ENCODE assay signal across 9 cellular contexts in genomic region chr1:165631403-165632151, GRCh38. TPM values are rescaled to one million over a fixed set of nuclear protein-coding genes. Genes with fewer than 3 reads are reported as not detected.
DNase-seq lines count a peak whose midpoint lies in the region; ATAC-seq and TF ChIP-seq lines count a peak whose summit lies in the region.
"Had no signal": no experiment of that assay in that cellular context is flagged by ENCODE, and none has a peak within 500 bp of the region (broad histone marks: within the 10 kb centered on the region; RNA-seq: fewer than 3 reads in every experiment).

No MANE protein-coding gene starts in this region.

- WGBS in hepatocyte (ENCODE audit: low lambda C conversion rate, missing lambda C conversion rate), result under 1% methylated on average over 26 of the region's 28 CpGs

- peak overlapping the region; percentile 72 for H3K4me3 ChIP-seq in Caco-2 (ENCODE audit: low read depth, low read length)
- H3K4me3 ChIP-seq in hepatocyte, result peak overlapping the region; percentile 80

- peaks cover 45% of the 10 kb centered on the region for H3K79me2 ChIP-seq in hepatocyte

- peaks cover 23% of the 10 kb centered on the region for H4K20me1 ChIP-seq in hepatocyte (ENCODE audit: insufficient read depth, poor library complexity, severe bottlenecking)

- no peak overlapping the region for H3K27ac Mint-ChIP-seq in Caco-2 (ENCODE audit: unreplicated experiment)
- H3K27ac Mint-ChIP-seq: brain had no signal

- peaks cover 26% of the 10 kb centered on the region for H3K4me1 Mint-ChIP-seq in Caco-2 (ENCODE audit: low read depth, unreplicated experiment)

- peaks cover 19% of the 10 kb centered on the region for H3K4me1 ChIP-seq in Caco-2
- peaks cover 32% of the 10 kb centered on the region for H3K4me1 ChIP-seq in hepatocyte (ENCODE audit: insufficient read depth)

- H3K27me3 Mint-ChIP-seq in Caco-2 (ENCODE audit: insufficient read depth, unreplicated experiment), result no peaks in the 10 kb centered on the region
- H3K27me3 Mint-ChIP-seq: brain had no signal

- no peak for TF ChIP-seq CTCF in Caco-2 (IDR thresholded peaks at IDR 0.05; ENCODE audit: insufficient read depth in 1 of 2, low read depth in 1 of 2, low read length in 1 of 2, severe bottlenecking in 1 of 2, unreplicated experiment in 1 of 2)
- TF ChIP-seq CTCF in hepatocyte (IDR thresholded peaks at IDR 0.05; ENCODE audit: poor library complexity), result no peak

- no TSS peak for BruUV-seq in Caco-2 (replicated peaks; lab: Mats Ljungman, UMichigan)

- POLR2A ChIA-PET in Caco-2 (lab: Charles Lee), result interaction anchor here (1.0 kb wide), 1 partner anchor 15 kb away, joined by 4 read pairs; no protein-coding TSS in a partner anchor

- H3K4me2 ChIP-seq in hepatocyte, result peak overlapping the region; percentile 83

- H3K9me3 ChIP-seq in Caco-2 (no peaks in the 10 kb centered on the region), hepatocyte (ENCODE audit: low read depth) (no peaks in the 10 kb centered on the region)

- H3K36me3 ChIP-seq in Caco-2 (ENCODE audit: control insufficient read depth, insufficient read depth, low read length), result no peaks in the 10 kb centered on the region
- no peaks in the 10 kb centered on the region for H3K36me3 ChIP-seq in hepatocyte (replicated peaks; ENCODE audit: insufficient read depth, low read depth)

- no peaks in the 10 kb centered on the region for H3K9me3 Mint-ChIP-seq in Caco-2 (ENCODE audit: unreplicated experiment)
- H3K9me3 Mint-ChIP-seq: brain had no signal

- no peak overlapping the region for H3K4me3 Mint-ChIP-seq in Caco-2 (ENCODE audit: unreplicated experiment)
- H3K4me3 Mint-ChIP-seq: brain had no signal

- H3K27ac ChIP-seq in hepatocyte, result peak overlapping the region; percentile 90

- H3K27me3 ChIP-seq in Caco-2 (replicated peaks; ENCODE audit: control insufficient read depth, insufficient read depth, low read length) (no peaks in the 10 kb centered on the region), hepatocyte (no peaks in the 10 kb centered on the region)

- intact Hi-C loops in Caco-2 (cut with micrococcal nuclease; ENCODE audit: unreplicated experiment), result loop anchor here (1.0 to 5.0 kb wide), 4 partner anchors 30 to 197 kb away; partner anchors contain the start of genes ALDH9A1 and TMCO1

- H2AFZ ChIP-seq in hepatocyte, result peak overlapping the region; percentile 67

- CTCF ChIA-PET in Caco-2 (lab: Charles Lee), result interaction anchor here (0.6 to 1.2 kb wide), 4 partner anchors 29 to 70 kb away, joined by 3 to 6 read pairs (median 4); no protein-coding TSS in a partner anchor

- DNase-seq in Caco-2 (peak; percentile 48 to 51), SK-N-DZ (ENCODE audit: low spot score) (peak; percentile 36), amniotic stem cell (lab: John Stamatoyannopoulos, UW) (peak; percentile 84), hepatocyte (ENCODE audit: low spot score) (peak; percentile 82), renal cortical epithelial cell (ENCODE audit: low read depth) (peak; percentile 88)

- no peaks in the 10 kb centered on the region for H3K9me2 ChIP-seq in hepatocyte (replicated peaks; ENCODE audit: insufficient read depth)

- ATAC-seq in GM19438 (IDR thresholded peaks at IDR 0.05; ENCODE audit: low read depth, unreplicated experiment) (peak; percentile 33), HG03558 (IDR thresholded peaks at IDR 0.05; ENCODE audit: extremely low read depth, unreplicated experiment) (peak; percentile 29), HG02970 (IDR thresholded peaks at IDR 0.05; ENCODE audit: low FRiP score, unreplicated experiment) (no peak)

- peaks cover 11% of the 10 kb centered on the region for H3K36me3 Mint-ChIP-seq in Caco-2 (ENCODE audit: insufficient read depth, unreplicated experiment)

RNA-seq across cellular contexts. Expression of gene MGST3, which starts 0.5 kb away (rescaled TPM):
- total RNA-seq in Caco-2 (2022) (173 and 193 TPM in 2 replicates), hepatocyte (188 and 206 TPM in 2 replicates), renal cortical epithelial cell (116 and 173 TPM in 2 replicates)
- polyA plus RNA-seq in SK-N-DZ (2014; cell fraction: cytosol; rRNA removed), result 207 and 231 TPM in 2 replicates
- polyA plus RNA-seq in SK-N-DZ (2014; cell fraction: nucleus; rRNA removed), result 200 and 263 TPM in 2 replicates
- 470 and 478 TPM in 2 replicates for polyA plus RNA-seq in hepatocyte

Comparison
In these comparisons a context has a peak if more than half of its experiments do, and no peak if none do; other contexts are left out.
1. DNase-seq: peak in every context shown above with its lines; median percentile 88 in renal cortical epithelial cell; 84 in amniotic stem cell; 82 in hepatocyte; 50 in Caco-2; 36 in SK-N-DZ.